In genomic region chr9:76684213-76684612, GRCh38 we compare ENCODE assay signal across 24 cellular contexts.
"Had no signal": no experiment of that assay in that cellular context is flagged by ENCODE, and none has a peak within 500 bp of the region (broad histone marks: within the 10 kb centered on the region; RNA-seq: fewer than 3 reads in every experiment).

No MANE protein-coding gene starts in this region.

- H3K27me3 Mint-ChIP-seq: dendritic cell treated with granulocyte-macrophage colony-stimulating factor and Interleukin-4, amounts not matched to agents 40 ng/mL and 50 ng/mL, for 4 days had no signal

- H3K36me3 ChIP-seq: esophagus squamous epithelium, left ventricle myocardium inferior, lower lobe of right lung, neutrophil, spleen, tibial artery, upper lobe of right lung, vagina had no signal

- H3K4me1 ChIP-seq: left ventricle myocardium inferior, upper lobe of right lung, vagina had no signal

- H3K4me3 ChIP-seq: esophagus squamous epithelium, gastroesophageal sphincter, left ventricle myocardium inferior, lower lobe of right lung, spleen, tibial artery, upper lobe of right lung, vagina had no signal

- H3K27ac ChIP-seq: esophagus squamous epithelium, gastroesophageal sphincter, left ventricle myocardium inferior, lower lobe of right lung, neutrophil, spleen, tibial artery, upper lobe of right lung, vagina had no signal

- FAIRE-seq: kidney had no signal

- H3K27me3 ChIP-seq: esophagus squamous epithelium, gastroesophageal sphincter, neutrophil, spleen, tibial artery, vagina had no signal

- H3K4me3 Mint-ChIP-seq: dendritic cell treated with granulocyte-macrophage colony-stimulating factor and Interleukin-4, amounts not matched to agents 40 ng/mL and 50 ng/mL, for 4 days; effector memory CD8-positive, alpha-beta T cell; memory B cell; natural killer cell treated with Interleukin-12 subunit alpha and Interleukin-12 subunit beta and Interleukin-15 and Interleukin-18, amount 100 ng/mL, for 72 hours; stimulated activated memory B cell treated with anti-CD40 and anti-IgM and Interleukin-4, amounts not matched to agents 10 μg/mL and 1 μg/mL and 100 μg/mL, for 72 hours; stimulated activated naive CD8-positive, alpha-beta T cell treated with anti-CD3 and anti-CD28 coated beads, Interleukin-15, Interleukin-2, amounts not matched to agents 100 ng/mL and 50 ng/mL, for 24 hours had no signal

- H3K9me3 ChIP-seq: esophagus squamous epithelium, gastroesophageal sphincter, lower lobe of right lung, neutrophil, spleen, tibial artery, upper lobe of right lung, vagina had no signal

- ATAC-seq: effector memory CD8-positive, alpha-beta T cell; gastroesophageal sphincter; left cardiac atrium; lower lobe of right lung; natural killer cell treated with Interleukin-12 subunit alpha and Interleukin-12 subunit beta and Interleukin-15 and Interleukin-18, amount 100 ng/mL, for 72 hours; sciatic nerve; stimulated activated memory B cell treated with anti-CD40 and anti-IgM and Interleukin-4, amounts not matched to agents 10 μg/mL and 1 μg/mL and 100 μg/mL, for 72 hours; upper lobe of right lung had no signal

- H3K27ac Mint-ChIP-seq: dendritic cell treated with granulocyte-macrophage colony-stimulating factor and Interleukin-4, amounts not matched to agents 40 ng/mL and 50 ng/mL, for 4 days; effector memory CD8-positive, alpha-beta T cell; memory B cell; natural killer cell treated with Interleukin-12 subunit alpha and Interleukin-12 subunit beta and Interleukin-15 and Interleukin-18, amount 100 ng/mL, for 72 hours; stimulated activated memory B cell treated with anti-CD40 and anti-IgM and Interleukin-4, amounts not matched to agents 10 μg/mL and 1 μg/mL and 100 μg/mL, for 72 hours; stimulated activated naive CD8-positive, alpha-beta T cell treated with anti-CD3 and anti-CD28 coated beads, Interleukin-15, Interleukin-2, amounts not matched to agents 100 ng/mL and 50 ng/mL, for 24 hours had no signal

- H3K9me3 Mint-ChIP-seq: effector memory CD8-positive, alpha-beta T cell; natural killer cell treated with Interleukin-12 subunit alpha and Interleukin-12 subunit beta and Interleukin-15 and Interleukin-18, amount 100 ng/mL, for 72 hours; stimulated activated naive CD8-positive, alpha-beta T cell treated with anti-CD3 and anti-CD28 coated beads, Interleukin-15, Interleukin-2, amounts not matched to agents 100 ng/mL and 50 ng/mL, for 24 hours had no signal

- H3K36me3 Mint-ChIP-seq: memory B cell; natural killer cell treated with Interleukin-12 subunit alpha and Interleukin-12 subunit beta and Interleukin-15 and Interleukin-18, amount 100 ng/mL, for 72 hours; stimulated activated memory B cell treated with anti-CD40 and anti-IgM and Interleukin-4, amounts not matched to agents 10 μg/mL and 1 μg/mL and 100 μg/mL, for 72 hours had no signal

- DNase-seq: effector memory CD8-positive, alpha-beta T cell; esophagus squamous epithelium; foreskin fibroblast; glutamatergic neuron; kidney; left cardiac atrium; left ventricle myocardium inferior; lower lobe of right lung; midbrain; spleen; stimulated activated CD4-positive, alpha-beta T cell treated with anti-CD3 and anti-CD28 coated beads, Interleukin-15, amount 100 ng/mL, for 24 hours; stimulated activated CD4-positive, alpha-beta T cell treated with anti-CD3 and anti-CD28 coated beads, Interleukin-1b, Interleukin-23, amount 100 ng/mL, for 48 hours; stimulated activated CD4-positive, alpha-beta T cell treated with anti-CD3 and anti-CD28 coated beads, Interleukin-4, amount 100 ng/mL, for 24 hours; tibial artery; upper lobe of right lung had no signal

- H3K4me1 Mint-ChIP-seq: memory B cell had no signal
